Comparison of ENCODE assay signal across 8 cellular contexts in the genomic region with DNA sequence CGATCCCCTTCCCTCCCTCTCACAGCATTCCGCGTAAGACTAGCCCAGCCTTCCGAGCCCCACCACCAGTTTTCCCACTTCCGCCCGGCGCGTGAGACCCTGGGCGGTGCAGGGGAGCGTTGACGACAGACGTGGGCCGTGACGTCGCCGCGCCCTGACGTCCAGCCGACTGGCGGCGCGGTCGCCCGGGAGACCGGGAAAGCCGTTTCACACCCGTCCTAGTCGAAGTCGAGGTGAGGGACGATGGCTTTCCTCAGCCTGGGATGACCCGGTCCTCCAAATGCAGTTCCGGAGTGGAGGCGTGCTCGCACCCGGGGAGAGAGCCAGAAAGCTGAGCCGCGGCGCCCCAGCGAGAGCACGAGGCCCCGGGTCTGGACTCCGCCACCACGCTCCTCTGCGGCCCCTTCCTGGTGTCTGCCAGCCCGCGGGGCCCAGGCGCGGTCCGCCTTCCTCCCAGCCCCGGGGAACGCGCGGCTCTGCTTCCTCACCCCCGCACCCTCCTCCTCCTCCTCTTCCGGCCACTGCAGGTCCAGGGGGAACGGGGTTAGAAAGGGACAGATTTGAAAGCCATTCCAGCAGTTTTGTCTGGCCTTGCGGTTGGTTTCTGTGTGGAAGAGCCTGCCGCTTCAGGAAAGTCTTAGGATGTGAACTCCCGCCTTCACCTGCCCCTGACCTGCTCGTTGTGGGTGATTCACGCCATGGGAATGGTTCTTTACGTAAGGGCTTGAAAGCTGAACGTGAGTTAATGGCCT. TPM values are rescaled to one million over a fixed set of nuclear protein-coding genes. Genes with fewer than 3 reads are reported as not detected.
DNase-seq lines count a peak whose midpoint lies in the region; ATAC-seq and TF ChIP-seq lines count a peak whose summit lies in the region.

A gene (plus strand): TSS at position 210 of the 752 bp plus-strand sequence. CDS start 2,977 bp downstream, outside the sequence.

- peak within 1 kb of the TSS; percentile 94 for H3K27ac ChIP-seq in KMS-11
- peak within 1 kb of the TSS; percentile 97 for H3K27ac ChIP-seq in SJSA1
- H3K27ac ChIP-seq in suprapubic skin = peak within 1 kb of the TSS; percentile 91

- peak within 1 kb of the TSS; percentile 94 for H3K27ac Mint-ChIP-seq in activated naive CD4-positive, alpha-beta T cell treated with anti-CD3 and anti-CD28 coated beads, Interleukin-2, amount 10 ng/mL, durations not matched to agents 7 days and 5 days

- peak; percentile 92 for ATAC-seq in GM21619 (IDR thresholded peaks at IDR 0.05; ENCODE audit: unreplicated experiment)

- no peak for TF ChIP-seq EP300 in suprapubic skin (IDR thresholded peaks at IDR 0.05)

- DNase-seq in DMS79 treated with DMSO at 0.1 percent for 48 hours (lab: John Stamatoyannopoulos, UW) = peak; percentile 78
- DNase-seq in SJSA1 (ENCODE audit: low read depth in 1 of 2, low spot score in 2 of 2) = peak; percentile 86 to 90
- peak; percentile 80 for DNase-seq in activated naive CD4-positive, alpha-beta T cell treated with anti-CD3 and anti-CD28 coated beads, Interleukin-2, amount 10 ng/mL, durations not matched to agents 7 days and 5 days
- DNase-seq in germinal center (ENCODE audit: low spot score) = peak; percentile 67
- DNase-seq in non-pigmented ciliary epithelial cell (ENCODE audit: low read depth) = peak; percentile 89
- DNase-seq in suprapubic skin (ENCODE audit: low spot score in 2 of 2) = peak; percentile 90 to 92

- 0% methylated on average over 24 of the region's 63 CpGs for WGBS in suprapubic skin

- H3K36me3 Mint-ChIP-seq in activated naive CD4-positive, alpha-beta T cell treated with anti-CD3 and anti-CD28 coated beads, Interleukin-2, amount 10 ng/mL, durations not matched to agents 7 days and 5 days = peaks cover 24% of the 10 kb centered on the region

- H3K79me2 ChIP-seq in KMS-11 (ENCODE audit: insufficient read depth, low read depth) = no peaks in the 10 kb centered on the region; the same call in 1 of the 2 replicates

- CTCF ChIA-PET in activated naive CD4-positive, alpha-beta T cell treated with anti-CD3 and anti-CD28 coated beads, Interleukin-2, amount 10 ng/mL, durations not matched to agents 7 days and 5 days (lab: Charles Lee) = interaction anchor here (0.8 to 1.0 kb wide), 2 partner anchors 9 to 64 kb away, joined by 3 read pairs; no protein-coding TSS in a partner anchor

- H3K27me3 ChIP-seq in KMS-11 (ENCODE audit: insufficient read depth, low read depth) (no peaks in the 10 kb centered on the region), SJSA1 (replicated peaks) (no peaks in the 10 kb centered on the region), suprapubic skin (no peaks in the 10 kb centered on the region)

- peaks cover 52% of the 10 kb centered on the region for H3K4me1 Mint-ChIP-seq in activated naive CD4-positive, alpha-beta T cell treated with anti-CD3 and anti-CD28 coated beads, Interleukin-2, amount 10 ng/mL, durations not matched to agents 7 days and 5 days

- peaks cover 3% of the 10 kb centered on the region for H3K9me3 Mint-ChIP-seq in activated naive CD4-positive, alpha-beta T cell treated with anti-CD3 and anti-CD28 coated beads, Interleukin-2, amount 10 ng/mL, durations not matched to agents 7 days and 5 days

- peak within 1 kb of the TSS; percentile 74 for H2AFZ ChIP-seq in KMS-11 (ENCODE audit: low read depth)

- no peaks in the 10 kb centered on the region for H3K9me3 ChIP-seq in SJSA1 (replicated peaks)
- no peaks in the 10 kb centered on the region for H3K9me3 ChIP-seq in suprapubic skin

- H3K27me3 Mint-ChIP-seq in activated naive CD4-positive, alpha-beta T cell treated with anti-CD3 and anti-CD28 coated beads, Interleukin-2, amount 10 ng/mL, durations not matched to agents 7 days and 5 days = no peaks in the 10 kb centered on the region

- peak within 1 kb of the TSS; percentile 95 for H3K9ac ChIP-seq in KMS-11

- TF ChIP-seq POLR2A in suprapubic skin (IDR thresholded peaks at IDR 0.05) = peak in 1 of 2 donors; percentile 67

- H3K4me3 Mint-ChIP-seq in activated naive CD4-positive, alpha-beta T cell treated with anti-CD3 and anti-CD28 coated beads, Interleukin-2, amount 10 ng/mL, durations not matched to agents 7 days and 5 days = peak within 1 kb of the TSS; percentile 88

- peaks cover 25% of the 10 kb centered on the region for H3K4me1 ChIP-seq in KMS-11 (ENCODE audit: low read depth, poor library complexity, severe bottlenecking)
- peaks cover 25% of the 10 kb centered on the region for H3K4me1 ChIP-seq in SJSA1 (replicated peaks)
- H3K4me1 ChIP-seq in suprapubic skin = peaks cover 21% of the 10 kb centered on the region

- H3K4me2 ChIP-seq in KMS-11 = peak within 1 kb of the TSS; percentile 77

- TF ChIP-seq CTCF in KMS-11 (conservative IDR thresholded peaks at IDR 0.05; ENCODE audit: low read depth, low read length) (no peak), suprapubic skin (IDR thresholded peaks at IDR 0.05) (no peak)

- peak within 1 kb of the TSS; percentile 98 for H3K4me3 ChIP-seq in KMS-11 (IDR thresholded peaks at IDR 0.05; ENCODE audit: insufficient read depth, low read depth, low read length)
- H3K4me3 ChIP-seq in SJSA1 = peak within 1 kb of the TSS; percentile 57
- peak within 1 kb of the TSS; percentile 80 for H3K4me3 ChIP-seq in suprapubic skin

- H4K20me1 ChIP-seq in KMS-11 (ENCODE audit: insufficient read depth) = no peaks in the 10 kb centered on the region

- no peaks in the 10 kb centered on the region for H3K36me3 ChIP-seq in KMS-11 (ENCODE audit: insufficient read depth)
- no peaks in the 10 kb centered on the region for H3K36me3 ChIP-seq in SJSA1
- no peaks in the 10 kb centered on the region for H3K36me3 ChIP-seq in suprapubic skin

RNA-seq across cellular contexts. Expression of the gene that starts here (rescaled TPM):
- 0.16 TPM in 1 of 2 replicates, not detected in the other for total RNA-seq in SJSA1 (2014; rRNA removed; shearing (Covaris generic))
- total RNA-seq in suprapubic skin = 1 to 10 TPM; 1.0 to 3.4 (median 1.5) TPM

Comparison
In these comparisons a context has a peak if more than half of its experiments do, and no peak if none do; other contexts are left out.
1. Peak in every context shown above with its lines: DNase-seq, ATAC-seq, H3K4me3 ChIP-seq and H3K27ac ChIP-seq.
2. Peak in DNase-seq, H3K4me3 ChIP-seq and H3K27ac ChIP-seq in SJSA1; RNA of the gene not detected or under 1 TPM.